ENCODE assay signal across 1 cellular context in the genomic region with DNA sequence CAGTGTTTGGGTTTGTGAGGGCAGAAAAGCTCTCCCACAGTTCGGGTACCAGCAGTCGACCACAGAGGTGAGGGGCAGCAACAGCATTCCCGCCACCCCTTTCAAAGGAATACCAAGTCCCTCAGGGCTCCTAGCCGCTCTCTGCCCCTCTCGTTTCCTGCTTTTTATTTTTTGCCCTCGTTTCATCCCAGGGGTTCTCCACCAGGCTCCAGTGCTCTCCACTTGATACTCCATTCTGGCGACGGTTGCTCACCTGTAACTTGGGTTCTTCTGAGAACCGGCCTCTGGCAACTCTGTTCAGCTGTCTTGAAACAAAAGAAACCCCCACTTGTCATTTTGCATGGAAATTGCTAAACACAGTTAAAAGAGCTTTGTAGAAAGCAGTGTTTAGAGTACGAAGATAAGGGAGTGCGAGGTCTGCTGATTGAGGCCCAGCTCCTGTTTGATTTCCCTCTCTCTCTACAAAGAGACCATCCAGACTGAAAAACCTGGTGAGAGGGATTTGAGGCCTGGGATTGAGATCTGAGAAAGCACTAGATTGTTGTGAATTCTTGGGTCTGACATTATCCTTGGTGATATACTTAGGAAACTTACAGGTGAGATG.
TF ChIP-seq lines count a peak whose summit lies in the region.

No MANE protein-coding gene starts in this region.

TF ChIP-seq in GM12891, 5 proteins besides CTCF, POLR2A, EP300 and RAD21 (continued from another document):
- TF ChIP-seq POU2F2 (IDR thresholded peaks at IDR 0.05; ENCODE audit: low read depth, low read length) (no peak), TAF1 (IDR thresholded peaks at IDR 0.05; ENCODE audit: low read depth, low read length) (no peak), POLR2AphosphoS5 (IDR thresholded peaks at IDR 0.05; ENCODE audit: low read depth, low read length) (no peak)
